In the genomic region with DNA sequence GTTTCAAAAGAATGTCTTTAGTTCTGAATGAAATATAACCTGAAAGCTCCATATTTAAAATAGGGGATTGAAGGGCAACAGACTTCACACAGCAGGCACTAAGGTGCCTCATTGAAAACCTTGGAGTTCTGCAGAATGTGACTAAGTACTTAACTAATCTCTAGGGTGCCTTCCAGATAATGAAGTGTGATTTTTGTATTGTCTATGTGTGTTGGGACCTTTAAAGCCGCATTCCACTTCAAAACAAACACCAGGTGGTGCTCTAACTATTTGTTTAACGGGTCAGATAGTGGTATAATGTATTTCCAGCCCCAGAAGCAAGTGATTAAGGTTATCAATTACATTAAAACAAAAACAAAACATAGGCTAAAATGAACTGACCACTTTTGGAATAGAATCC, we compare ENCODE assay signal across 8 cellular contexts. TPM values are rescaled to one million over a fixed set of nuclear protein-coding genes. Genes with fewer than 3 reads are reported as not detected.
DNase-seq lines count a peak whose midpoint lies in the region; ATAC-seq, FAIRE-seq and TF ChIP-seq lines count a peak whose summit lies in the region.

No MANE protein-coding gene starts in this region.

- H3K27ac Mint-ChIP-seq in brain: peak overlapping the region in 1 of 5 experiments; percentile 70

- DNase-seq in D721Med (ENCODE audit: insufficient read length, low spot score) (no peak), HT1080 (ENCODE audit: low read depth) (peak; percentile 25), myocyte (ENCODE audit: low read depth) (peak; percentile 41), NCI-H187 treated with DMSO at 0.1 percent for 48 hours (lab: John Stamatoyannopoulos, UW) (no peak), SK-N-DZ (ENCODE audit: low spot score) (no peak)

- peaks cover 54% of the 10 kb centered on the region for H3K36me3 Mint-ChIP-seq in brain

- H3K27me3 Mint-ChIP-seq in brain: no peaks in the 10 kb centered on the region

- no peak overlapping the region for H3K4me3 Mint-ChIP-seq in brain

- TF ChIP-seq CTCF in D721Med (IDR thresholded peaks at IDR 0.05; ENCODE audit: insufficient read depth, missing control alignments) (peak; percentile 45), brain (conservative IDR thresholded peaks at IDR 0.05) (peak; percentile 51 to 73)

- H3K9me3 Mint-ChIP-seq in brain: no peaks in the 10 kb centered on the region

- ATAC-seq in HG02678 (IDR thresholded peaks at IDR 0.05; ENCODE audit: unreplicated experiment) (no peak), HG03108 (IDR thresholded peaks at IDR 0.05; ENCODE audit: unreplicated experiment) (no peak)

- peaks cover 30% of the 10 kb centered on the region for H3K4me1 Mint-ChIP-seq in brain

- FAIRE-seq in D721Med (lab: Jason Lieb, UNC): no peak

RNA-seq across cellular contexts. Expression of a gene that starts 28.0 kb away (rescaled TPM):
- 59.5 and 105 TPM in 2 replicates for total RNA-seq in HT1080 (2014; rRNA removed; shearing (Covaris generic))
- 160 and 177 TPM in 2 replicates for polyA plus RNA-seq in HT1080 (2015; cell fraction: cytosol; rRNA removed)
- 220 and 223 TPM in 2 replicates for polyA plus RNA-seq in HT1080 (2015; cell fraction: nucleus; rRNA removed)
- 94.0 TPM for polyA plus RNA-seq in brain (ENCODE audit: insufficient read depth, low read depth, low replicate concordance)
- total RNA-seq in myocyte: 118 and 127 TPM in 2 replicates
- 136 TPM for polyA plus RNA-seq in myocyte (2012)
- 53.9 and 57.1 TPM in 2 replicates for polyA plus RNA-seq in SK-N-DZ (2014; cell fraction: cytosol; rRNA removed)
- 32.0 and 48.2 TPM in 2 replicates for polyA plus RNA-seq in SK-N-DZ (2014; cell fraction: nucleus; rRNA removed)

Comparison
In these comparisons a context has a peak if more than half of its experiments do, and no peak if none do; other contexts are left out.
1. DNase-seq: peak in HT1080 (single experiment) and myocyte (single experiment); none in D721Med (single experiment), NCI-H187 treated with DMSO at 0.1 percent for 48 hours (single experiment) and SK-N-DZ (single experiment).